In genomic region chr11:84909740-84910139, GRCh38 we compare ENCODE assay signal across 1 cellular context.
TF ChIP-seq lines count a peak whose summit lies in the region.

No MANE protein-coding gene starts in this region.

TF ChIP-seq in WTC11, 78 proteins besides CTCF, POLR2A, EP300 and RAD21 (continued from another document):
- no peak for TF ChIP-seq NR3C1 (CRISPR knock-in tag; conservative IDR thresholded peaks at IDR 0.05; ENCODE audit: low read depth)
